In genomic region chr4:23889814-23890269, GRCh38 we compare ENCODE assay signal across 9 cellular contexts. TPM values are rescaled to one million over a fixed set of nuclear protein-coding genes. Genes with fewer than 3 reads are reported as not detected.
A peak's percentile ranks its signal among the peaks of the same experiment; 100 is the strongest.
DNase-seq lines count a peak whose midpoint lies in the region; ATAC-seq lines count a peak whose summit lies in the region.
"Had no signal": no experiment of that assay in that cellular context is flagged by ENCODE, and none has a peak within 500 bp of the region (broad histone marks: within the 10 kb centered on the region; RNA-seq: fewer than 3 reads in every experiment).

Gene PPARGC1A (minus strand): TSS chr4:23890047. CDS start chr4:23889957, 90 bp downstream.

- H2BK15ac ChIP-seq in neuronal stem cell (ENCODE audit: low read length), result no peak within 1 kb of the TSS

- no peaks in the 10 kb centered on the region for H3K79me1 ChIP-seq in neuronal stem cell (ENCODE audit: low read depth, low read length)

- no peaks in the 10 kb centered on the region for H3K36me3 ChIP-seq in neuronal stem cell (replicated peaks in 1 of 2; ENCODE audit: control insufficient read depth in 2 of 2, insufficient read depth in 2 of 2, low read length in 2 of 2)

- ATAC-seq in T-cell (replicated peaks in 1 of 4), result peak in 1 of 4 experiments; percentile 77

- no peak within 1 kb of the TSS for H3K4ac ChIP-seq in neuronal stem cell (ENCODE audit: low read length)

- peaks cover 6 to 13% of the 10 kb centered on the region in 2 donors for H3K4me1 ChIP-seq in neuronal stem cell (ENCODE audit: control insufficient read depth in 2 of 2, insufficient read depth in 1 of 2, low read depth in 1 of 2, low read length in 2 of 2)

- H3K23ac ChIP-seq in neuronal stem cell (ENCODE audit: low read depth, low read length, poor library complexity), result no peak within 1 kb of the TSS

- H3K18ac ChIP-seq in neuronal stem cell (ENCODE audit: low read length), result no peak within 1 kb of the TSS

- H3K9me3 Mint-ChIP-seq in T-cell, result peaks cover 0 to 3% (median 0%) of the 10 kb centered on the region in 3 donors

- no peaks in the 10 kb centered on the region for H3K27me3 ChIP-seq in neuronal stem cell (ENCODE audit: control insufficient read depth in 3 of 3, insufficient read depth in 3 of 3, low read depth in 1 of 3, low read length in 3 of 3)

- H3K4me1 Mint-ChIP-seq in T-cell, result peaks cover 16 to 28% (median 22%) of the 10 kb centered on the region in 3 donors

- H4K8ac ChIP-seq in neuronal stem cell (ENCODE audit: low read depth, low read length), result no peak within 1 kb of the TSS

- H2BK5ac ChIP-seq in neuronal stem cell (ENCODE audit: low read length), result no peak within 1 kb of the TSS

- no peak within 1 kb of the TSS for H2AK5ac ChIP-seq in neuronal stem cell (ENCODE audit: low read depth, low read length)

- H3K27ac Mint-ChIP-seq in T-cell, result no peak within 1 kb of the TSS

- peak within 1 kb of the TSS; percentile 53 for H3K4me2 ChIP-seq in neuronal stem cell (ENCODE audit: insufficient read depth, low read length, poor library complexity, severe bottlenecking)

- H2BK120ac ChIP-seq in neuronal stem cell (ENCODE audit: low read depth, low read length), result no peak within 1 kb of the TSS

- no peak within 1 kb of the TSS for H3K14ac ChIP-seq in neuronal stem cell (ENCODE audit: low read length)

- DNase-seq in ELR (ENCODE audit: low read depth) (peak; percentile 32), HuH-7 (ENCODE audit: low spot score) (peak; percentile 18), T-cell (peak in 3 of 34 experiments; percentile 1 to 9 (median 1)), globus pallidus (ENCODE audit: low spot score) (peak; percentile 75), neuronal stem cell (ENCODE audit: low spot score) (peak; percentile 35), NCI-H226 (no peak)
- DNase-seq in activated effector memory CD4-positive, alpha-beta T cell treated with Interleukin-2 at 50 U/mL for 16 hours, result no peak
- DNase-seq in activated CD4-positive, alpha-beta T cell treated with anti-CD3 and anti-CD28 coated beads for 48 hours, result no peak

- peak within 1 kb of the TSS; percentile 89 for H2AFZ ChIP-seq in neuronal stem cell (ENCODE audit: low read length)

- no peak within 1 kb of the TSS for H3K9ac ChIP-seq in neuronal stem cell (ENCODE audit: low read depth, low read length, poor library complexity)

- H3K9me3 ChIP-seq in neuronal stem cell (replicated peaks in 1 of 2; ENCODE audit: control insufficient read depth in 2 of 2, insufficient read depth in 1 of 2, low read depth in 1 of 2, low read length in 2 of 2), result no peaks in the 10 kb centered on the region

- peaks cover 14 to 17% of the 10 kb centered on the region in 2 donors for H3K27me3 Mint-ChIP-seq in T-cell

- H3K4me3 ChIP-seq in neuronal stem cell (ENCODE audit: low read length in 2 of 2), result peak within 1 kb of the TSS; percentile 45 to 69

- POLR2A ChIA-PET in T-cell (lab: Charles Lee), result no interaction called here

- H3K4me3 Mint-ChIP-seq in T-cell, result peak within 1 kb of the TSS; percentile 22 to 61 (median 46)

- no peak within 1 kb of the TSS for H4K91ac ChIP-seq in neuronal stem cell (ENCODE audit: low read depth, low read length, poor library complexity)

- no peak within 1 kb of the TSS for H2BK12ac ChIP-seq in neuronal stem cell (ENCODE audit: low read length)

- H3K36me3 Mint-ChIP-seq in T-cell, result no peaks in the 10 kb centered on the region

- no peak within 1 kb of the TSS for H3K27ac ChIP-seq in neuronal stem cell (replicated peaks; ENCODE audit: low read length)

- CTCF ChIA-PET in T-cell (lab: Charles Lee), result interaction anchor here in 1 of 2 donors (0.7 kb wide), 1 partner anchor 16 kb away, joined by 3 read pairs; no protein-coding TSS in a partner anchor

- no CpG with 5 or more reads among the region's 9 CpGs for WGBS in neuronal stem cell (ENCODE audit: extremely low coverage in 2 of 2, insufficient read length in 2 of 2, insufficient replicate concordance in 1 of 2), 2 donors

RNA-seq across cellular contexts. Expression of gene PPARGC1A, which starts in this region (rescaled TPM):
- not detected for total RNA-seq in T-cell
- polyA plus RNA-seq in neuronal stem cell (2013, experiment 1 of 2), result 2.1 TPM
- polyA plus RNA-seq in neuronal stem cell (2013, experiment 2 of 2), result 2.0 TPM
- total RNA-seq: pulmonary artery endothelial cell had no signal

Comparison
In these comparisons a context has a peak if more than half of its experiments do, and no peak if none do; other contexts are left out.
1. DNase-seq: peak in ELR (single experiment), HuH-7 (single experiment), globus pallidus (single experiment) and neuronal stem cell (single experiment); none in NCI-H226 (single experiment), activated effector memory CD4-positive, alpha-beta T cell treated with Interleukin-2 at 50 U/mL for 16 hours (single experiment) and activated CD4-positive, alpha-beta T cell treated with anti-CD3 and anti-CD28 coated beads for 48 hours (single experiment).